Comparison of ENCODE assay signal across 2 cellular contexts in the genomic region with DNA sequence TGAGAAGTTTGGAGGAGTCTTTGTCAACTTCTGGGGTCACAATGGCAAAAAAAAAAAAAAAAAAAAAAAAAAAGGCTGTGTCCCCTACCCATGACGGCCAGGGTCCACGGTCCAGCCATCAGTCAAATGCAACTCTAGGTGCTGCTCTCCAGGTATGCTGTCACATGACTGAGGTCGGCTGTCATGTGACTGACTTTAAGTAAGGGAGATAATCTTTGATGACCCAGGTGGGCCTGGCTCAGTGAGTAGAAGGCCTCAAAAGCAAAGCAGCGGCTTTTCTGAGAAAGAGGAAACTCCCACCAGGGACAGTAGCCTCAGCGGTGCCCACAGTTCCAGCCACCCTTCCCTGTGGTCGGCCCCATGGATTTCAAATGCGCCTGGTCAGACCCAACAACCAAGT.
TF ChIP-seq lines count a peak whose summit lies in the region.

No MANE protein-coding gene starts in this region.

TF ChIP-seq in WTC11, 78 proteins besides CTCF, POLR2A, EP300 and RAD21 (continued from another document):
- TF ChIP-seq, protein P1, sequence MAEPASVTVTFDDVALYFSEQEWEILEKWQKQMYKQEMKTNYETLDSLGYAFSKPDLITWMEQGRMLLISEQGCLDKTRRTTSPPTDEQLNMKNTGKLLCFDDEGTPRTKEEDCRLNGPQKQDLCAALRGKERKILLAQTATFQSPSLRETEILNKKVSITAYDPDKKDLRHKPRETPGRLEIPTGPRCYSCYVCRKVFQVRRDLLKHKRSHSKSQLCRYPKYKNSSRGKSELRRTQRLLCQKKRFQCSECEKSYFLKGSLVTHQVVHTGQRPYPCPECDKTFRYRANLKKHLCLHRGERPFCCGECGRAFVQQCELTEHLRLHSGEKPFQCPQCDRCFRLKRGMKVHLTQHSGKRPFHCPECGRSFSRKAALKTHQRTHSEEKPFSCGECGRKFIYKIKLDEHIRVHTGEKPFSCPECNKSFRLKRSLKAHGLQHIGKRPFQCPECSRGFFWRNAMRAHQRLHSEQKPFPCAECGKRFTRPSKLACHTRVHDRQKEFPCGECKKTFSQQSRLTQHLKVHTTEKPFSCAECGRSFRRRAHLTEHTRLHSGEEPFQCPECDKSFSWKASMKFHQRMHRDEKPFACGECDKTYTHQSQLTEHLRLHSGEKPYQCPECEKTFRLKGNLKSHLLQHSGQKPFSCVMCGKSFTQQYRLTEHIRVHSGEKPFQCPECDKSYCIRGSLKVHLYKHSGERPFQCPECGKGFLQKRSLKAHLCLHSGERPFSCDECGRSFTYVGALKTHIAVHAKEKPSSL (CRISPR knock-in tag; conservative IDR thresholded peaks at IDR 0.05) = no peak

TF ChIP-seq in SK-N-SH treated with all-trans-retinoic acid at 6 μM for 48 hours, 23 proteins besides CTCF, POLR2A, EP300 and RAD21 (continued from another document):
- TF ChIP-seq, protein P2, sequence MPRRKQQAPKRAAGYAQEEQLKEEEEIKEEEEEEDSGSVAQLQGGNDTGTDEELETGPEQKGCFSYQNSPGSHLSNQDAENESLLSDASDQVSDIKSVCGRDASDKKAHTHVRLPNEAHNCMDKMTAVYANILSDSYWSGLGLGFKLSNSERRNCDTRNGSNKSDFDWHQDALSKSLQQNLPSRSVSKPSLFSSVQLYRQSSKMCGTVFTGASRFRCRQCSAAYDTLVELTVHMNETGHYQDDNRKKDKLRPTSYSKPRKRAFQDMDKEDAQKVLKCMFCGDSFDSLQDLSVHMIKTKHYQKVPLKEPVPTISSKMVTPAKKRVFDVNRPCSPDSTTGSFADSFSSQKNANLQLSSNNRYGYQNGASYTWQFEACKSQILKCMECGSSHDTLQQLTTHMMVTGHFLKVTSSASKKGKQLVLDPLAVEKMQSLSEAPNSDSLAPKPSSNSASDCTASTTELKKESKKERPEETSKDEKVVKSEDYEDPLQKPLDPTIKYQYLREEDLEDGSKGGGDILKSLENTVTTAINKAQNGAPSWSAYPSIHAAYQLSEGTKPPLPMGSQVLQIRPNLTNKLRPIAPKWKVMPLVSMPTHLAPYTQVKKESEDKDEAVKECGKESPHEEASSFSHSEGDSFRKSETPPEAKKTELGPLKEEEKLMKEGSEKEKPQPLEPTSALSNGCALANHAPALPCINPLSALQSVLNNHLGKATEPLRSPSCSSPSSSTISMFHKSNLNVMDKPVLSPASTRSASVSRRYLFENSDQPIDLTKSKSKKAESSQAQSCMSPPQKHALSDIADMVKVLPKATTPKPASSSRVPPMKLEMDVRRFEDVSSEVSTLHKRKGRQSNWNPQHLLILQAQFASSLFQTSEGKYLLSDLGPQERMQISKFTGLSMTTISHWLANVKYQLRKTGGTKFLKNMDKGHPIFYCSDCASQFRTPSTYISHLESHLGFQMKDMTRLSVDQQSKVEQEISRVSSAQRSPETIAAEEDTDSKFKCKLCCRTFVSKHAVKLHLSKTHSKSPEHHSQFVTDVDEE (CRISPR knock-in tag; IDR thresholded peaks at IDR 0.05) = no peak
- TF ChIP-seq ISL1 (CRISPR knock-in tag; IDR thresholded peaks at IDR 0.05) (no peak), ZFP30 (CRISPR knock-in tag; IDR thresholded peaks at IDR 0.05) (no peak), ESRRG (CRISPR knock-in tag; IDR thresholded peaks at IDR 0.05) (no peak), ZFP3 (CRISPR knock-in tag; IDR thresholded peaks at IDR 0.05) (no peak), SNAI2 (CRISPR knock-in tag; IDR thresholded peaks at IDR 0.05) (no peak)
